19 cellular contexts compared by ENCODE assay signal in genomic region chr17:50464736-50465135, GRCh38. TPM values are rescaled to one million over a fixed set of nuclear protein-coding genes. Genes with fewer than 3 reads are reported as not detected.
DNase-seq lines count a peak whose midpoint lies in the region; ATAC-seq and TF ChIP-seq lines count a peak whose summit lies in the region.
"Had no signal": no experiment of that assay in that cellular context is flagged by ENCODE, and none has a peak within 500 bp of the region (broad histone marks: within the 10 kb centered on the region; RNA-seq: fewer than 3 reads in every experiment).

No MANE protein-coding gene starts in this region.

- peaks cover 34% of the 10 kb centered on the region for H3K27me3 ChIP-seq in osteoblast (ENCODE audit: insufficient read depth, low read length)
- peaks cover 17 to 35% of the 10 kb centered on the region in 2 experiments for H3K27me3 ChIP-seq in mesenchymal stem cell (ENCODE audit: control insufficient read depth in 1 of 2, insufficient read depth in 1 of 2, low read length in 2 of 2)

- DNase-seq in GM13976 (ENCODE audit: low spot score) (peak; percentile 26), osteoblast (ENCODE audit: insufficient read length, low spot score, missing footprints) (peak; percentile 68), mesenchymal stem cell (no peak), NCI-H345 (lab: John Stamatoyannopoulos, UW) (no peak)
- no peak for DNase-seq in stimulated activated naive B cell treated with anti-CD40 and anti-IgM and Interleukin-4, amounts not matched to agents 10 μg/mL and 1 μg/mL and 100 μg/mL, for 72 hours
- DNase-seq: BE2C; CD4-positive, alpha-beta memory T cell; COR-L47; DND-41; GDM1; KBM-7 had no signal

- in situ Hi-C loops in GM13976 (cut with MboI; ENCODE audit: low sequenced_read_pairs, unreplicated experiment) = no loop called here

- no peak overlapping the region for H3K4ac ChIP-seq in mesenchymal stem cell (ENCODE audit: low read depth in 1 of 2, low read length in 2 of 2)

- no peaks in the 10 kb centered on the region for H3K9me3 ChIP-seq in osteoblast (ENCODE audit: low read depth, low read length)
- no peaks in the 10 kb centered on the region for H3K9me3 ChIP-seq in mesenchymal stem cell (ENCODE audit: control insufficient read depth, low read length)
- H3K9me3 ChIP-seq: A549, BE2C had no signal

- peaks cover 0 to 2% (median 0%) of the 10 kb centered on the region in 3 donors for H3K9me3 Mint-ChIP-seq in IgD-negative memory B cell
- no peaks in the 10 kb centered on the region for H3K9me3 Mint-ChIP-seq in stimulated activated naive B cell treated with anti-CD40 and anti-IgM and Interleukin-4, amounts not matched to agents 10 μg/mL and 1 μg/mL and 100 μg/mL, for 72 hours
- H3K9me3 Mint-ChIP-seq: CD4-positive, alpha-beta memory T cell had no signal

- no peak overlapping the region for H4K8ac ChIP-seq in mesenchymal stem cell (ENCODE audit: low read length)

- no peak overlapping the region for H2BK15ac ChIP-seq in mesenchymal stem cell (ENCODE audit: low read depth, poor library complexity, severe bottlenecking)

- 93% methylated on average over 4 of the region's 4 CpGs for WGBS in mesenchymal stem cell

- H3K14ac ChIP-seq in mesenchymal stem cell (ENCODE audit: low read length in 2 of 2) = no peak overlapping the region

- H2AFZ ChIP-seq in osteoblast (ENCODE audit: low read length) (no peak overlapping the region), mesenchymal stem cell (ENCODE audit: low read depth, low read length) (no peak overlapping the region)

- H3K4me1 ChIP-seq in osteoblast (ENCODE audit: insufficient read depth, low read length) (peaks cover 3% of the 10 kb centered on the region), mesenchymal stem cell (ENCODE audit: control insufficient read depth, insufficient read depth, low read depth, low read length) (peaks cover 14% of the 10 kb centered on the region)
- H3K4me1 ChIP-seq: BE2C had no signal

- no peak overlapping the region for H3K27ac ChIP-seq in osteoblast (ENCODE audit: low read depth, low read length)
- H3K27ac ChIP-seq in mesenchymal stem cell (ENCODE audit: low read length, poor library complexity, severe bottlenecking) = no peak overlapping the region
- H3K27ac ChIP-seq: A549, C4-2B, HL-60 had no signal

- H3K4me2 ChIP-seq in osteoblast (ENCODE audit: insufficient read depth, low read length) = no peak overlapping the region
- no peak overlapping the region for H3K4me2 ChIP-seq in mesenchymal stem cell (ENCODE audit: low read length, poor library complexity, severe bottlenecking)
- H3K4me2 ChIP-seq: A549 had no signal

- H3K4me1 Mint-ChIP-seq in IgD-negative memory B cell = peaks cover 17 to 37% (median 37%) of the 10 kb centered on the region in 3 donors
- peaks cover 14 to 21% of the 10 kb centered on the region in 2 donors for H3K4me1 Mint-ChIP-seq in stimulated activated naive B cell treated with anti-CD40 and anti-IgM and Interleukin-4, amounts not matched to agents 10 μg/mL and 1 μg/mL and 100 μg/mL, for 72 hours

- H3K27ac Mint-ChIP-seq in IgD-negative memory B cell = peak overlapping the region; percentile 71 to 85 (median 78)
- peak overlapping the region; percentile 14 for H3K27ac Mint-ChIP-seq in stimulated activated naive B cell treated with anti-CD40 and anti-IgM and Interleukin-4, amounts not matched to agents 10 μg/mL and 1 μg/mL and 100 μg/mL, for 72 hours

- H2BK120ac ChIP-seq in mesenchymal stem cell (ENCODE audit: low read depth, low read length) = no peak overlapping the region

- H3K4me3 ChIP-seq in osteoblast (ENCODE audit: insufficient read depth, low read length) = no peak overlapping the region
- no peak overlapping the region for H3K4me3 ChIP-seq in mesenchymal stem cell (ENCODE audit: insufficient read depth in 1 of 2, low read depth in 1 of 2, low read length in 2 of 2)
- H3K4me3 ChIP-seq: A549 had no signal

- H2AK5ac ChIP-seq in mesenchymal stem cell (ENCODE audit: low read length, severe bottlenecking) = no peak overlapping the region

- H2BK5ac ChIP-seq in mesenchymal stem cell (ENCODE audit: low read depth, low read length, poor library complexity, severe bottlenecking) = no peak overlapping the region

- no peaks in the 10 kb centered on the region for H3K79me1 ChIP-seq in mesenchymal stem cell (replicated peaks; ENCODE audit: low read length, poor library complexity, severe bottlenecking)

- peaks cover 10% of the 10 kb centered on the region for H3K27me3 Mint-ChIP-seq in IgD-negative memory B cell
- H3K27me3 Mint-ChIP-seq in stimulated activated naive B cell treated with anti-CD40 and anti-IgM and Interleukin-4, amounts not matched to agents 10 μg/mL and 1 μg/mL and 100 μg/mL, for 72 hours = peaks cover 18 to 19% of the 10 kb centered on the region in 2 donors

- no peak overlapping the region for H3K23ac ChIP-seq in mesenchymal stem cell (ENCODE audit: low read length in 2 of 2)

- no peak overlapping the region for H3K9ac ChIP-seq in mesenchymal stem cell (ENCODE audit: low read length)

- no peak overlapping the region for H4K91ac ChIP-seq in mesenchymal stem cell (ENCODE audit: low read length)

- H3K79me2 ChIP-seq in osteoblast (ENCODE audit: insufficient read depth, low read length) = no peaks in the 10 kb centered on the region

- peaks cover 9% of the 10 kb centered on the region for H4K20me1 ChIP-seq in osteoblast (ENCODE audit: insufficient read depth, low read length)

- H3K36me3 ChIP-seq in osteoblast (ENCODE audit: insufficient read depth, low read length) (peaks cover 4% of the 10 kb centered on the region), mesenchymal stem cell (ENCODE audit: control insufficient read depth in 1 of 2, insufficient read depth in 2 of 2, low read depth in 1 of 2, low read length in 2 of 2) (peaks cover 0 to 56% of the 10 kb centered on the region in 2 experiments)
- H3K36me3 ChIP-seq: BE2C had no signal

- ATAC-seq in stimulated activated naive B cell treated with anti-CD40 and anti-IgM and Interleukin-4, amounts not matched to agents 10 μg/mL and 1 μg/mL and 100 μg/mL, for 72 hours (replicated peaks) = no peak
- ATAC-seq in GM21360 (IDR thresholded peaks at IDR 0.05; ENCODE audit: unreplicated experiment) = no peak
- ATAC-seq: A549, HCT116 had no signal

- H3K36me3 Mint-ChIP-seq in IgD-negative memory B cell = peaks cover 8% of the 10 kb centered on the region
- H3K36me3 Mint-ChIP-seq in stimulated activated naive B cell treated with anti-CD40 and anti-IgM and Interleukin-4, amounts not matched to agents 10 μg/mL and 1 μg/mL and 100 μg/mL, for 72 hours = peaks cover 10 to 12% of the 10 kb centered on the region in 2 donors
- H3K36me3 Mint-ChIP-seq: CD4-positive, alpha-beta memory T cell had no signal

- no peak overlapping the region for H2BK12ac ChIP-seq in mesenchymal stem cell (ENCODE audit: low read length in 2 of 2)

- TF ChIP-seq CTCF in GM13976 (IDR thresholded peaks at IDR 0.05; ENCODE audit: borderline replicate concordance, control extremely low read depth, extremely low read depth, insufficient read depth, missing control alignments) (no peak), osteoblast (IDR thresholded peaks at IDR 0.05; ENCODE audit: extremely low read depth, low read depth, low read length) (no peak)

- no peak overlapping the region for H3K18ac ChIP-seq in mesenchymal stem cell (ENCODE audit: low read depth in 1 of 2, low read length in 2 of 2)

- peak overlapping the region in 2 of 4 donors; percentile 5 to 40 for H3K4me3 Mint-ChIP-seq in IgD-negative memory B cell
- H3K4me3 Mint-ChIP-seq in stimulated activated naive B cell treated with anti-CD40 and anti-IgM and Interleukin-4, amounts not matched to agents 10 μg/mL and 1 μg/mL and 100 μg/mL, for 72 hours = no peak overlapping the region
- H3K4me3 Mint-ChIP-seq: CD4-positive, alpha-beta memory T cell had no signal

RNA-seq across cellular contexts. Expression of gene CHAD, which starts 3.9 kb away (rescaled TPM):
- polyA plus RNA-seq in IgD-negative memory B cell = 41.9 TPM
- total RNA-seq in osteoblast = not detected in 2 replicates
- polyA plus RNA-seq in mesenchymal stem cell (2013, experiment 1 of 2) = not detected
- polyA plus RNA-seq in mesenchymal stem cell (2013, experiment 2 of 2) = not detected
- total RNA-seq: CD4-positive, alpha-beta memory T cell; H1 had no signal
- polyA plus RNA-seq: A549, AG04450 had no signal

RNA-seq across cellular contexts. Expression of gene RSAD1, which starts 13.9 kb away (rescaled TPM):
- polyA plus RNA-seq in IgD-negative memory B cell = 54.4 TPM
- 23.9 and 26.5 TPM in 2 replicates for total RNA-seq in osteoblast
- 9.6 TPM for polyA plus RNA-seq in mesenchymal stem cell (2013, experiment 1 of 2)
- polyA plus RNA-seq in mesenchymal stem cell (2013, experiment 2 of 2) = 9.3 TPM

RNA-seq across cellular contexts. Expression of gene ACSF2, which starts 38.7 kb away (rescaled TPM):
- 28.6 TPM for polyA plus RNA-seq in IgD-negative memory B cell
- 60.1 and 63.0 TPM in 2 replicates for total RNA-seq in osteoblast
- polyA plus RNA-seq in mesenchymal stem cell (2013, experiment 1 of 2) = 34.3 TPM
- 31.7 TPM for polyA plus RNA-seq in mesenchymal stem cell (2013, experiment 2 of 2)

RNA-seq across cellular contexts. Expression of gene MYCBPAP, which starts 43.5 kb away (rescaled TPM):
- polyA plus RNA-seq in IgD-negative memory B cell = 1.3 TPM
- total RNA-seq in osteoblast = 0.36 and 0.88 TPM in 2 replicates
- 0.23 TPM for polyA plus RNA-seq in mesenchymal stem cell (2013, experiment 1 of 2)
- 0.03 TPM for polyA plus RNA-seq in mesenchymal stem cell (2013, experiment 2 of 2)

Comparison
In these comparisons a context has a peak if more than half of its experiments do, and no peak if none do; other contexts are left out.
1. DNase-seq: peak in GM13976 (single experiment) and osteoblast (single experiment); none in stimulated activated naive B cell treated with anti-CD40 and anti-IgM and Interleukin-4, amounts not matched to agents 10 μg/mL and 1 μg/mL and 100 μg/mL, for 72 hours (single experiment), mesenchymal stem cell (single experiment) and NCI-H345 (single experiment).